ENCODE assay signal across 8 cellular contexts in genomic region chr9:129139233-129139992, GRCh38. TPM values are rescaled to one million over a fixed set of nuclear protein-coding genes. Genes with fewer than 3 reads are reported as not detected.
A peak's percentile ranks its signal among the peaks of the same experiment; 100 is the strongest.
DNase-seq lines count a peak whose midpoint lies in the region; ATAC-seq, FAIRE-seq and TF ChIP-seq lines count a peak whose summit lies in the region.

No MANE protein-coding gene starts in this region.

- H3K36me3 ChIP-seq in CD4-positive, CD25-positive, alpha-beta regulatory T cell (ENCODE audit: control insufficient read depth, insufficient read depth, low read length): peaks cover 31% of the 10 kb centered on the region
- H3K36me3 ChIP-seq in pancreas (peaks cover 0 to 5% (median 0%) of the 10 kb centered on the region in 3 donors), tibial artery (peaks cover 7 to 35% (median 20%) of the 10 kb centered on the region in 3 donors)

- peak overlapping the region; percentile 90 for H3K27ac ChIP-seq in CD4-positive, CD25-positive, alpha-beta regulatory T cell (ENCODE audit: insufficient read depth, low read length, poor library complexity, severe bottlenecking)
- peak overlapping the region; percentile 93 to 100 (median 94) for H3K27ac ChIP-seq in pancreas
- H3K27ac ChIP-seq in tibial artery: peak overlapping the region; percentile 91 to 99

- H3K36me3 Mint-ChIP-seq in CD4-positive, CD25-positive, alpha-beta regulatory T cell: peaks cover 20% of the 10 kb centered on the region
- peaks cover 26% of the 10 kb centered on the region for H3K36me3 Mint-ChIP-seq in activated naive CD8-positive, alpha-beta T cell treated with anti-CD3 and anti-CD28 coated beads for 36 hours

- peak; percentile 78 to 95 (median 88) for TF ChIP-seq CTCF in pancreas (IDR thresholded peaks at IDR 0.05)
- peak; percentile 96 to 98 for TF ChIP-seq CTCF in tibial artery (IDR thresholded peaks at IDR 0.05)

- peaks cover 36% of the 10 kb centered on the region for H3K4me1 ChIP-seq in CD4-positive, CD25-positive, alpha-beta regulatory T cell (ENCODE audit: control insufficient read depth, insufficient read depth, low read length, poor library complexity, severe bottlenecking)
- H3K4me1 ChIP-seq in pancreas (peaks cover 15 to 44% (median 25%) of the 10 kb centered on the region in 3 donors), tibial artery (peaks cover 18 to 74% (median 70%) of the 10 kb centered on the region in 4 donors)

- no peaks in the 10 kb centered on the region for H3K27me3 Mint-ChIP-seq in CD4-positive, CD25-positive, alpha-beta regulatory T cell
- no peaks in the 10 kb centered on the region for H3K27me3 Mint-ChIP-seq in activated naive CD8-positive, alpha-beta T cell treated with anti-CD3 and anti-CD28 coated beads for 36 hours

- H3K4me3 Mint-ChIP-seq in CD4-positive, CD25-positive, alpha-beta regulatory T cell: peak overlapping the region; percentile 82 to 98 (median 90)
- H3K4me3 Mint-ChIP-seq in activated naive CD8-positive, alpha-beta T cell treated with anti-CD3 and anti-CD28 coated beads for 36 hours: peak overlapping the region; percentile 89

- peak overlapping the region; percentile 82 for H3K4me3 ChIP-seq in CD4-positive, CD25-positive, alpha-beta regulatory T cell (ENCODE audit: low read depth, low read length)
- peak overlapping the region in 2 of 4 donors; percentile 34 to 48 for H3K4me3 ChIP-seq in pancreas
- peak overlapping the region; percentile 45 to 57 for H3K4me3 ChIP-seq in tibial artery

- H3K9me3 Mint-ChIP-seq in CD4-positive, CD25-positive, alpha-beta regulatory T cell: no peaks in the 10 kb centered on the region
- no peaks in the 10 kb centered on the region for H3K9me3 Mint-ChIP-seq in activated naive CD8-positive, alpha-beta T cell treated with anti-CD3 and anti-CD28 coated beads for 36 hours

- H3K4me1 Mint-ChIP-seq in CD4-positive, CD25-positive, alpha-beta regulatory T cell: peaks cover 8 to 36% (median 17%) of the 10 kb centered on the region in 4 donors
- peaks cover 36% of the 10 kb centered on the region for H3K4me1 Mint-ChIP-seq in activated naive CD8-positive, alpha-beta T cell treated with anti-CD3 and anti-CD28 coated beads for 36 hours

- intact Hi-C loops in Right ventricle myocardium superior (cut with DNase I) (loop anchor here (2.0 to 5.0 kb wide), 2 partner anchors 469 to 598 kb away; no protein-coding TSS in a partner anchor), pancreas (cut with DNase I) (loop anchor here (5.0 to 10.0 kb wide), 2 partner anchors 473 to 475 kb away; no protein-coding TSS in a partner anchor), tibial artery (cut with DNase I; ENCODE audit: low total_unique reads) (loop anchor here (2.0 kb wide), 1 partner anchor 471 kb away; no protein-coding TSS in a partner anchor)

- 10% methylated on average over 13 of the region's 13 CpGs for WGBS in pancreas, 2 donors

- peak; percentile 68 to 88 (median 79) for DNase-seq in CD4-positive, CD25-positive, alpha-beta regulatory T cell
- DNase-seq in NCI-H1092 treated with DMSO at 0.1 percent for 48 hours (lab: John Stamatoyannopoulos, UW): peak; percentile 88
- peak; percentile 72 for DNase-seq in activated naive CD8-positive, alpha-beta T cell treated with anti-CD3 and anti-CD28 coated beads for 36 hours
- DNase-seq in Right ventricle myocardium superior: peak; percentile 80
- DNase-seq in pancreas: peak in 5 of 6 donors; percentile 55 to 84 (median 80)
- DNase-seq in tibial artery: peak; percentile 88 to 90

- FAIRE-seq in pancreas (lab: Jason Lieb, UNC): peak; percentile 39

- no peaks in the 10 kb centered on the region for H3K9me3 ChIP-seq in CD4-positive, CD25-positive, alpha-beta regulatory T cell (ENCODE audit: control insufficient read depth in 2 of 2, low read length in 2 of 2)
- no peaks in the 10 kb centered on the region for H3K9me3 ChIP-seq in pancreas
- H3K9me3 ChIP-seq in tibial artery: no peaks in the 10 kb centered on the region

- no peaks in the 10 kb centered on the region for H3K27me3 ChIP-seq in CD4-positive, CD25-positive, alpha-beta regulatory T cell (ENCODE audit: control insufficient read depth, insufficient read depth, low read length)
- H3K27me3 ChIP-seq in pancreas: no peaks in the 10 kb centered on the region
- no peaks in the 10 kb centered on the region for H3K27me3 ChIP-seq in tibial artery

- peak overlapping the region; percentile 94 to 99 (median 94) for H3K27ac Mint-ChIP-seq in CD4-positive, CD25-positive, alpha-beta regulatory T cell
- peak overlapping the region; percentile 99 for H3K27ac Mint-ChIP-seq in activated naive CD8-positive, alpha-beta T cell treated with anti-CD3 and anti-CD28 coated beads for 36 hours

- peak; percentile 68 to 69 for ATAC-seq in CD4-positive, CD25-positive, alpha-beta regulatory T cell (ENCODE audit: low read depth in 2 of 2)
- peak; percentile 2 for ATAC-seq in GM21786 (IDR thresholded peaks at IDR 0.05; ENCODE audit: unreplicated experiment)
- peak; percentile 64 for ATAC-seq in SK-N-SH treated with all-trans-retinoic acid at 6 μM for 48 hours
- peak; percentile 69 for ATAC-seq in Right ventricle myocardium superior (ENCODE audit: poor library complexity)
- peak; percentile 69 to 81 (median 78) for ATAC-seq in pancreas

TF ChIP-seq in SK-N-SH treated with all-trans-retinoic acid at 6 μM for 48 hours, 23 proteins besides CTCF, POLR2A, EP300 and RAD21:
- TF ChIP-seq PPARA (CRISPR knock-in tag; IDR thresholded peaks at IDR 0.05; ENCODE audit: borderline replicate concordance) (no peak), ZFP30 (CRISPR knock-in tag; IDR thresholded peaks at IDR 0.05) (no peak), BACH2 (CRISPR knock-in tag; IDR thresholded peaks at IDR 0.05; ENCODE audit: borderline replicate concordance) (no peak), TOX (CRISPR knock-in tag; IDR thresholded peaks at IDR 0.05; ENCODE audit: borderline replicate concordance) (no peak), OSR1 (CRISPR knock-in tag; IDR thresholded peaks at IDR 0.05) (no peak), ZNF70 (CRISPR knock-in tag; IDR thresholded peaks at IDR 0.05) (no peak), CSDC2 (CRISPR knock-in tag; IDR thresholded peaks at IDR 0.05) (0 out of 2 replicates have a peak, but pooled peaks have one; percentile 23), ZFP3 (CRISPR knock-in tag; IDR thresholded peaks at IDR 0.05) (peak; percentile 20; the same call in 1 of the 2 replicates), ZNF565 (CRISPR knock-in tag; conservative IDR thresholded peaks at IDR 0.05; ENCODE audit: low read depth) (no peak), TCF4 (CRISPR knock-in tag; IDR thresholded peaks at IDR 0.05; ENCODE audit: borderline replicate concordance) (no peak)
TF ChIP-seq in SK-N-SH treated with all-trans-retinoic acid at 6 μM for 48 hours: peak in this region for 2.

RNA-seq across cellular contexts. Expression of gene PTPA, which starts 28.2 kb away (rescaled TPM):
- 53.7 TPM for total RNA-seq in CD4-positive, CD25-positive, alpha-beta regulatory T cell
- polyA plus RNA-seq in CD4-positive, CD25-positive, alpha-beta regulatory T cell: 10 to 100 TPM; 12.9 to 21.6 (median 16.0) TPM
- total RNA-seq in activated naive CD8-positive, alpha-beta T cell treated with anti-CD3 and anti-CD28 coated beads for 36 hours: 100 to 1,000 TPM; 101 to 104 TPM
- 179 TPM for total RNA-seq in Right ventricle myocardium superior
- total RNA-seq in pancreas: 10 to 100 TPM; 32.7 to 71.4 (median 42.1) TPM
- 10 to 100 TPM; 43.8 to 61.8 TPM for polyA plus RNA-seq in pancreas

RNA-seq across cellular contexts. Expression of gene CRAT, which starts 28.8 kb away (rescaled TPM):
- 12.5 TPM for total RNA-seq in CD4-positive, CD25-positive, alpha-beta regulatory T cell
- polyA plus RNA-seq in CD4-positive, CD25-positive, alpha-beta regulatory T cell: 10 to 100 TPM in 2 of 4 donors, 1 to 10 TPM in 2; 8.7 to 11.4 (median 10.2) TPM
- total RNA-seq in activated naive CD8-positive, alpha-beta T cell treated with anti-CD3 and anti-CD28 coated beads for 36 hours: 1 to 10 TPM; 7.3 to 7.9 TPM
- total RNA-seq in Right ventricle myocardium superior (85.4 TPM), pancreas (100 to 1,000 TPM in 1 of 6 donors, 10 to 100 TPM in 5; 44.4 to 131 (median 79.2) TPM)
- polyA plus RNA-seq in pancreas: 10 to 100 TPM; 30.3 to 57.2 TPM

RNA-seq across cellular contexts. Expression of gene IER5L, which starts 38.6 kb away (rescaled TPM):
- total RNA-seq in CD4-positive, CD25-positive, alpha-beta regulatory T cell: 2.7 TPM
- not detected for polyA plus RNA-seq in CD4-positive, CD25-positive, alpha-beta regulatory T cell
- 1 to 10 TPM; 1.1 to 1.2 TPM for total RNA-seq in activated naive CD8-positive, alpha-beta T cell treated with anti-CD3 and anti-CD28 coated beads for 36 hours
- total RNA-seq in Right ventricle myocardium superior (3.5 TPM), pancreas (10 to 100 TPM in 1 of 6 donors, 1 to 10 TPM in 5; 1.8 to 13.2 (median 4.6) TPM)
- 10 to 100 TPM in 1 of 2 donors, 1 to 10 TPM in 1; 6.1 to 14.3 TPM for polyA plus RNA-seq in pancreas

RNA-seq across cellular contexts. Expression of gene DOLPP1, which starts 58.5 kb away (rescaled TPM):
- total RNA-seq in CD4-positive, CD25-positive, alpha-beta regulatory T cell: 3.9 TPM
- polyA plus RNA-seq in CD4-positive, CD25-positive, alpha-beta regulatory T cell: 1 to 10 TPM; 8.6 to 9.3 (median 8.9) TPM
- total RNA-seq in activated naive CD8-positive, alpha-beta T cell treated with anti-CD3 and anti-CD28 coated beads for 36 hours: 10 to 100 TPM; 17.7 to 20.8 TPM
- 4.4 TPM for total RNA-seq in Right ventricle myocardium superior
- total RNA-seq in pancreas: 10 to 100 TPM in 1 of 6 donors, 1 to 10 TPM in 5; 4.2 to 10.5 (median 7.4) TPM
- 1 to 10 TPM; 6.2 to 7.1 TPM for polyA plus RNA-seq in pancreas

Comparison
In these comparisons a context has a peak if more than half of its experiments do, and no peak if none do; other contexts are left out.
1. ATAC-seq: peak in every context shown above with its lines; median percentile 78 in pancreas; 69 in Right ventricle myocardium superior; 68 in CD4-positive, CD25-positive, alpha-beta regulatory T cell; 64 in SK-N-SH treated with all-trans-retinoic acid at 6 μM for 48 hours; 2 in GM21786.